Comparison of ENCODE assay signal across 32 cellular contexts in the genomic region with DNA sequence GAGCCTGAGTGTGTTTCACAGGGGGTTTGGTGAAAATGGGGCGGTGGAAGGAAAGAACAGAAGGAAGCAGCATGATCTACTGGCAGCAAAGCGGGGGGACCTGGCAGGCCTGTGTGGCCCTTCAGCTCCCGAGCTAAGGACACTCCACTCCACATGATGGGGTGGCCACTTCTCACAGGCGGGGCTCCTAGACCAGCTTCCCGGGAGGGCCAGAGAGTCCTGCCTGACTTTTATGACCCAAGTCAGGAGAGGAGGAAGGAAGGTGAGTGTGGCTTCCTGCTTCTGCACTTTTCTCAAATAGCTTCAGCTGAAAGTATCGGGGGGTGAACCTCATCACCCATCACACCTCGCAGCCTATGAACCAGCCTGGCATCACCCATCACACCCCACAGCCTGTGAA.
"Had no signal": no experiment of that assay in that cellular context is flagged by ENCODE, and none has a peak within 500 bp of the region (broad histone marks: within the 10 kb centered on the region; RNA-seq: fewer than 3 reads in every experiment).

No MANE protein-coding gene starts in this region.

- H3K4me1 ChIP-seq: ascending aorta had no signal

- H3K4me3 ChIP-seq: ascending aorta, cardiac muscle cell, Peyer's patch had no signal

- H3K4me3 Mint-ChIP-seq: activated CD4-positive, alpha-beta memory T cell treated with anti-CD3 and anti-CD28 coated beads, Interleukin-2, amount 10 ng/mL, durations not matched to agents 7 days and 5 days; activated naive CD4-positive, alpha-beta T cell treated with anti-CD3 and anti-CD28 coated beads, Interleukin-2, amount 50 U/mL, for 24 hours; activated naive CD8-positive, alpha-beta T cell treated with anti-CD3 and anti-CD28 coated beads, Interleukin-2, amount 10 ng/mL, durations not matched to agents 7 days and 5 days; activated T-cell treated with anti-CD3 and anti-CD28 coated beads, Interleukin-2, amount 50 U/mL, for 24 hours had no signal

- DNase-seq: activated CD4-positive, alpha-beta memory T cell treated with anti-CD3 and anti-CD28 coated beads, Interleukin-2, amount 10 ng/mL, durations not matched to agents 7 days and 5 days; activated CD4-positive, alpha-beta T cell treated with anti-CD3 and anti-CD28 coated beads for 1 hour; activated CD4-positive, alpha-beta T cell treated with anti-CD3 and anti-CD28 coated beads for 48 hours; activated CD4-positive, CD25-positive, alpha-beta regulatory T cell; activated CD8-positive, alpha-beta memory T cell treated with anti-CD3 and anti-CD28 coated beads for 24 hours; activated gamma-delta T cell; activated naive CD4-positive, alpha-beta T cell treated with Interleukin-2 at 50 U/mL for 16 hours; activated naive CD8-positive, alpha-beta T cell treated with anti-CD3 and anti-CD28 coated beads, Interleukin-2, amount 10 ng/mL, durations not matched to agents 7 days and 5 days; activated T-cell treated with anti-CD3 and anti-CD28 coated beads, Interleukin-2, amount 50 U/mL, for 24 hours; amygdala; MM.1S; MV-4-11; NCI-H1092; NCI-H1436 treated with DMSO at 0.1 percent for 48 hours; NCI-H1694 treated with DMSO at 0.1 percent for 48 hours; NCI-H2029; NCI-H2171; NCI-H510A; NCI-H526; NCI-H748 treated with DMSO at 0.1 percent for 48 hours; NK-92 treated with Interleukin-12 subunit alpha and Interleukin-12 subunit beta, amount 100 ng/mL, for 24 hours; PC-3; RPMI8226; SIG-M5; T1000; WERI-Rb-1 had no signal

- ATAC-seq: PC-3 had no signal

- H3K27ac Mint-ChIP-seq: activated CD4-positive, alpha-beta memory T cell treated with anti-CD3 and anti-CD28 coated beads, Interleukin-2, amount 10 ng/mL, durations not matched to agents 7 days and 5 days; activated naive CD4-positive, alpha-beta T cell treated with anti-CD3 and anti-CD28 coated beads, Interleukin-2, amount 50 U/mL, for 24 hours; activated naive CD8-positive, alpha-beta T cell treated with anti-CD3 and anti-CD28 coated beads, Interleukin-2, amount 10 ng/mL, durations not matched to agents 7 days and 5 days; activated T-cell treated with anti-CD3 and anti-CD28 coated beads, Interleukin-2, amount 50 U/mL, for 24 hours; activated T-helper 2 cell treated with anti-CD3 and anti-CD28 coated beads, Interferon-gamma antibody, Interleukin-2, Interleukin-4, amounts not matched to agents 10 μg/mL and 5 μg/mL and 100 μg/mL, durations not matched to agents 14 hours and 24 hours and 36 hours had no signal

- H3K9me3 ChIP-seq: ascending aorta, Peyer's patch had no signal

- H3K36me3 Mint-ChIP-seq: activated naive CD4-positive, alpha-beta T cell treated with anti-CD3 and anti-CD28 coated beads, Interleukin-2, amount 50 U/mL, for 24 hours; activated naive CD8-positive, alpha-beta T cell treated with anti-CD3 and anti-CD28 coated beads, Interleukin-2, amount 10 ng/mL, durations not matched to agents 7 days and 5 days had no signal

- H3K36me3 ChIP-seq: ascending aorta, cardiac muscle cell, Peyer's patch, WERI-Rb-1 had no signal

- H3K9ac ChIP-seq: KMS-11 had no signal

- H3K27me3 ChIP-seq: ascending aorta, cardiac muscle cell, Peyer's patch had no signal

- H3K9me3 Mint-ChIP-seq: activated CD4-positive, alpha-beta memory T cell treated with anti-CD3 and anti-CD28 coated beads, Interleukin-2, amount 10 ng/mL, durations not matched to agents 7 days and 5 days; activated naive CD4-positive, alpha-beta T cell treated with anti-CD3 and anti-CD28 coated beads, Interleukin-2, amount 50 U/mL, for 24 hours; activated naive CD8-positive, alpha-beta T cell treated with anti-CD3 and anti-CD28 coated beads, Interleukin-2, amount 10 ng/mL, durations not matched to agents 7 days and 5 days; activated T-cell treated with anti-CD3 and anti-CD28 coated beads, Interleukin-2, amount 50 U/mL, for 24 hours; activated T-helper 2 cell treated with anti-CD3 and anti-CD28 coated beads, Interferon-gamma antibody, Interleukin-2, Interleukin-4, amounts not matched to agents 10 μg/mL and 5 μg/mL and 100 μg/mL, durations not matched to agents 14 hours and 24 hours and 36 hours had no signal

- H3K27ac ChIP-seq: ascending aorta, cardiac muscle cell, KMS-11, Peyer's patch, WERI-Rb-1 had no signal

- H3K4me2 ChIP-seq: KMS-11 had no signal
